Comparison of ENCODE assay signal across 12 cellular contexts in genomic region chr7:151850484-151851159, GRCh38. TPM values are rescaled to one million over a fixed set of nuclear protein-coding genes. Genes with fewer than 3 reads are reported as not detected.
DNase-seq lines count a peak whose midpoint lies in the region; ATAC-seq, FAIRE-seq and TF ChIP-seq lines count a peak whose summit lies in the region.
"Had no signal": no experiment of that assay in that cellular context is flagged by ENCODE, and none has a peak within 500 bp of the region (broad histone marks: within the 10 kb centered on the region; RNA-seq: fewer than 3 reads in every experiment).

No MANE protein-coding gene starts in this region.

- TF ChIP-seq CTCF in CD4-positive, alpha-beta T cell (IDR thresholded peaks at IDR 0.05): no peak
- TF ChIP-seq CTCF in OCI-LY3 (IDR thresholded peaks at IDR 0.05; ENCODE audit: low read depth, low read length): no peak
- TF ChIP-seq CTCF in progenitor cell of endocrine pancreas (IDR thresholded peaks at IDR 0.05; ENCODE audit: unreplicated experiment): no peak
- no peak for TF ChIP-seq CTCF in brain microvascular endothelial cell (IDR thresholded peaks at IDR 0.05; ENCODE audit: low read depth, low read length, missing control alignments)

- peak overlapping the region; percentile 14 for H3K27ac Mint-ChIP-seq in CD4-positive, alpha-beta T cell
- H3K27ac Mint-ChIP-seq in effector memory CD8-positive, alpha-beta T cell: peak overlapping the region in 1 of 2 donors; percentile 90
- H3K27ac Mint-ChIP-seq in progenitor cell of endocrine pancreas: peak overlapping the region; percentile 9

- intact Hi-C loops in CD4-positive, alpha-beta T cell (cut with DNase I, micrococcal nuclease): loop anchor here in 1 of 2 experiments (10.0 kb wide), 1 partner anchor 154 kb away; no protein-coding TSS in a partner anchor

- in situ Hi-C loops in brain microvascular endothelial cell (cut with HindIII; ENCODE audit: low pct_ligation_motif_present, low sequenced_read_pairs): no loop called here

- no peaks in the 10 kb centered on the region for H3K27me3 Mint-ChIP-seq in CD4-positive, alpha-beta T cell
- no peaks in the 10 kb centered on the region for H3K27me3 Mint-ChIP-seq in effector memory CD8-positive, alpha-beta T cell
- H3K27me3 Mint-ChIP-seq in progenitor cell of endocrine pancreas: peaks cover 22% of the 10 kb centered on the region

- no peaks in the 10 kb centered on the region for H3K79me2 ChIP-seq in OCI-LY3 (ENCODE audit: low read length)

- peaks cover 5% of the 10 kb centered on the region for H3K36me3 Mint-ChIP-seq in CD4-positive, alpha-beta T cell (ENCODE audit: low read depth)
- H3K36me3 Mint-ChIP-seq in effector memory CD8-positive, alpha-beta T cell (ENCODE audit: insufficient read depth): peaks cover 2% of the 10 kb centered on the region
- no peaks in the 10 kb centered on the region for H3K36me3 Mint-ChIP-seq in progenitor cell of endocrine pancreas (ENCODE audit: insufficient read depth)

- no peak overlapping the region for H2AFZ ChIP-seq in OCI-LY3 (ENCODE audit: low read depth, low read length)

- no peak overlapping the region for H3K9ac ChIP-seq in OCI-LY3 (ENCODE audit: low read length)

- H3K4me1 Mint-ChIP-seq in CD4-positive, alpha-beta T cell (ENCODE audit: low read depth): peaks cover 37% of the 10 kb centered on the region
- H3K4me1 Mint-ChIP-seq in effector memory CD8-positive, alpha-beta T cell (ENCODE audit: low read depth in 2 of 2): peaks cover 21 to 30% of the 10 kb centered on the region in 2 donors
- peaks cover 8% of the 10 kb centered on the region for H3K4me1 Mint-ChIP-seq in progenitor cell of endocrine pancreas (ENCODE audit: low read depth)

- ATAC-seq in CD4-positive, alpha-beta T cell (ENCODE audit: poor library complexity): no peak
- ATAC-seq in effector memory CD8-positive, alpha-beta T cell (replicated peaks): no peak
- ATAC-seq in HG03457 (IDR thresholded peaks at IDR 0.05; ENCODE audit: unreplicated experiment): no peak
- ATAC-seq: Panc1 had no signal

- CTCF ChIA-PET in CD4-positive, alpha-beta T cell (lab: Charles Lee): interaction anchor here (0.8 kb wide), 1 partner anchor 68 kb away, joined by 3 read pairs; no protein-coding TSS in a partner anchor

- H4K20me1 ChIP-seq in OCI-LY3 (ENCODE audit: insufficient read depth, low read length): no peaks in the 10 kb centered on the region

- no peak for FAIRE-seq in urothelium cell line (lab: Jason Lieb, UNC)

- H3K36me3 ChIP-seq in OCI-LY3 (replicated peaks; ENCODE audit: low read depth, low read length) (no peaks in the 10 kb centered on the region), brain microvascular endothelial cell (replicated peaks) (no peaks in the 10 kb centered on the region)
- H3K36me3 ChIP-seq: esophagus muscularis mucosa had no signal

- DNase-seq in CD4-positive, alpha-beta T cell: no peak
- no peak for DNase-seq in effector memory CD8-positive, alpha-beta T cell
- DNase-seq in progenitor cell of endocrine pancreas (ENCODE audit: low spot score, unreplicated experiment) (no peak), urothelium cell line (ENCODE audit: low spot score) (no peak), brain microvascular endothelial cell (no peak)
- DNase-seq in activated effector memory CD4-positive, alpha-beta T cell treated with anti-CD3 and anti-CD28 coated beads, Interleukin-2, amount 50 U/mL, for 16 hours: no peak
- DNase-seq: DMS153 had no signal

- peak overlapping the region; percentile 59 for H3K4me3 ChIP-seq in OCI-LY3 (ENCODE audit: low read length)
- H3K4me3 ChIP-seq in brain microvascular endothelial cell (ENCODE audit: low read depth, low read length): no peak overlapping the region
- H3K4me3 ChIP-seq: psoas muscle had no signal

- H3K27ac ChIP-seq in CD4-positive, alpha-beta T cell (ENCODE audit: low read depth, low read length): no peak overlapping the region
- H3K27ac ChIP-seq in OCI-LY3 (ENCODE audit: low read length) (no peak overlapping the region), brain microvascular endothelial cell (no peak overlapping the region)
- H3K27ac ChIP-seq: psoas muscle had no signal

- peaks cover 13% of the 10 kb centered on the region for H3K4me1 ChIP-seq in OCI-LY3 (ENCODE audit: low read length)
- H3K4me1 ChIP-seq: psoas muscle had no signal

- peak overlapping the region; percentile 74 for H3K4me2 ChIP-seq in OCI-LY3 (ENCODE audit: low read length)

- H3K9me3 Mint-ChIP-seq in CD4-positive, alpha-beta T cell: no peaks in the 10 kb centered on the region
- H3K9me3 Mint-ChIP-seq in effector memory CD8-positive, alpha-beta T cell: no peaks in the 10 kb centered on the region
- no peaks in the 10 kb centered on the region for H3K9me3 Mint-ChIP-seq in progenitor cell of endocrine pancreas (ENCODE audit: low read depth)

- H3K9me3 ChIP-seq in CD4-positive, alpha-beta T cell (ENCODE audit: control insufficient read depth, low read length): no peaks in the 10 kb centered on the region
- H3K9me3 ChIP-seq in OCI-LY3 (ENCODE audit: insufficient read depth, low read length): no peaks in the 10 kb centered on the region
- H3K9me3 ChIP-seq: esophagus muscularis mucosa, psoas muscle had no signal

- H3K4me3 Mint-ChIP-seq in CD4-positive, alpha-beta T cell: peak overlapping the region; percentile 22
- peak overlapping the region; percentile 9 to 68 for H3K4me3 Mint-ChIP-seq in effector memory CD8-positive, alpha-beta T cell
- no peak overlapping the region for H3K4me3 Mint-ChIP-seq in progenitor cell of endocrine pancreas (ENCODE audit: low read depth)

- POLR2A ChIA-PET in CD4-positive, alpha-beta T cell (lab: Charles Lee): interaction anchor here (1.1 to 2.5 kb wide), 2 partner anchors 25 to 26 kb away, joined by 3 to 9 read pairs; partner anchors contain the start of gene PRKAG2

- no peaks in the 10 kb centered on the region for H3K27me3 ChIP-seq in CD4-positive, alpha-beta T cell (ENCODE audit: control insufficient read depth, insufficient read depth, low read length)
- peaks cover 7% of the 10 kb centered on the region; the same call in 1 of the 2 replicates for H3K27me3 ChIP-seq in OCI-LY3 (ENCODE audit: low read depth, low read length)
- peaks cover 8% of the 10 kb centered on the region for H3K27me3 ChIP-seq in brain microvascular endothelial cell (replicated peaks)
- H3K27me3 ChIP-seq: esophagus muscularis mucosa had no signal

RNA-seq across cellular contexts. Expression of gene PRKAG2, which starts 26.3 kb away (rescaled TPM):
- 10 to 100 TPM; 39.3 to 42.3 TPM for total RNA-seq in CD4-positive, alpha-beta T cell
- 20.6 and 23.4 TPM in 2 replicates for total RNA-seq in progenitor cell of endocrine pancreas
